ENCODE assay signal across 16 cellular contexts in genomic region chr17:8237886-8238285, GRCh38. TPM values are rescaled to one million over a fixed set of nuclear protein-coding genes. Genes with fewer than 3 reads are reported as not detected.
DNase-seq lines count a peak whose midpoint lies in the region; ATAC-seq, FAIRE-seq and TF ChIP-seq lines count a peak whose summit lies in the region.
"Had no signal": no experiment of that assay in that cellular context is flagged by ENCODE, and none has a peak within 500 bp of the region (broad histone marks: within the 10 kb centered on the region; RNA-seq: fewer than 3 reads in every experiment).

No MANE protein-coding gene starts in this region.

- BruUV-seq in mammary epithelial cell (replicated peaks; lab: Mats Ljungman, UMichigan) = no TSS peak

- H4K20me1 ChIP-seq in mammary epithelial cell (ENCODE audit: insufficient read depth, low read length) = no peaks in the 10 kb centered on the region
- H4K20me1 ChIP-seq in Loucy (ENCODE audit: insufficient read depth, low read length, poor library complexity, severe bottlenecking) = peaks cover 2% of the 10 kb centered on the region

- no peaks in the 10 kb centered on the region for H3K36me3 ChIP-seq in breast epithelium
- peaks cover 8% of the 10 kb centered on the region for H3K36me3 ChIP-seq in mammary epithelial cell (ENCODE audit: insufficient read depth, low read length)
- peaks cover 63% of the 10 kb centered on the region; the same call in 1 of the 2 replicates for H3K36me3 ChIP-seq in Loucy (ENCODE audit: insufficient read depth, low read length)
- peaks cover 28 to 33% of the 10 kb centered on the region in 2 donors for H3K36me3 ChIP-seq in kidney (ENCODE audit: control insufficient read depth in 1 of 2, insufficient read depth in 2 of 2, low read length in 2 of 2)
- H3K36me3 ChIP-seq in aorta (ENCODE audit: control insufficient read depth in 1 of 2, insufficient read depth in 2 of 2, low read length in 1 of 2) = peaks cover 4 to 14% of the 10 kb centered on the region in 2 donors

- H3K36me3 Mint-ChIP-seq in glutamatergic neuron (ENCODE audit: unreplicated experiment) = peaks cover 8% of the 10 kb centered on the region
- H3K36me3 Mint-ChIP-seq in stimulated activated memory B cell treated with anti-CD40 and anti-IgM and Interleukin-4, amounts not matched to agents 10 μg/mL and 1 μg/mL and 100 μg/mL, for 72 hours = peaks cover 61% of the 10 kb centered on the region

- H3K4me1 Mint-ChIP-seq in glutamatergic neuron (ENCODE audit: low read depth, unreplicated experiment) = no peaks in the 10 kb centered on the region
- peaks cover 18% of the 10 kb centered on the region for H3K4me1 Mint-ChIP-seq in stimulated activated memory B cell treated with anti-CD40 and anti-IgM and Interleukin-4, amounts not matched to agents 10 μg/mL and 1 μg/mL and 100 μg/mL, for 72 hours

- intact Hi-C loops in breast epithelium (cut with DNase I; ENCODE audit: low total_unique reads) = no loop called here
- intact Hi-C loops in mammary epithelial cell (cut with micrococcal nuclease) = no loop called here
- intact Hi-C loops in kidney (cut with DNase I) = no loop called here
- intact Hi-C loops in aorta (cut with DNase I) = no loop called here

- peaks cover 3% of the 10 kb centered on the region for H3K27me3 Mint-ChIP-seq in glutamatergic neuron (ENCODE audit: unreplicated experiment)
- no peaks in the 10 kb centered on the region for H3K27me3 Mint-ChIP-seq in stimulated activated memory B cell treated with anti-CD40 and anti-IgM and Interleukin-4, amounts not matched to agents 10 μg/mL and 1 μg/mL and 100 μg/mL, for 72 hours
- H3K27me3 Mint-ChIP-seq: CD4-positive, CD25-positive, alpha-beta regulatory T cell had no signal

- in situ Hi-C loops in mammary epithelial cell (cut with MboI; ENCODE audit: low sequenced_read_pairs in 2 of 2) = no loop called here

- H3K9me3 ChIP-seq in breast epithelium (no peaks in the 10 kb centered on the region), mammary epithelial cell (replicated peaks; ENCODE audit: insufficient read depth, low read length) (no peaks in the 10 kb centered on the region), Loucy (ENCODE audit: insufficient read depth, low read depth, low read length) (no peaks in the 10 kb centered on the region), kidney (ENCODE audit: control insufficient read depth in 1 of 2, low read length in 2 of 2) (no peaks in the 10 kb centered on the region), aorta (ENCODE audit: control insufficient read depth, low read length) (no peaks in the 10 kb centered on the region)
- H3K9me3 ChIP-seq: HAP-1 had no signal

- no peak overlapping the region for H3K27ac Mint-ChIP-seq in glutamatergic neuron (ENCODE audit: unreplicated experiment)
- H3K27ac Mint-ChIP-seq in stimulated activated memory B cell treated with anti-CD40 and anti-IgM and Interleukin-4, amounts not matched to agents 10 μg/mL and 1 μg/mL and 100 μg/mL, for 72 hours = no peak overlapping the region

- ATAC-seq in aorta (ENCODE audit: low FRiP score) = no peak
- no peak for ATAC-seq in stimulated activated memory B cell treated with anti-CD40 and anti-IgM and Interleukin-4, amounts not matched to agents 10 μg/mL and 1 μg/mL and 100 μg/mL, for 72 hours
- ATAC-seq: Panc1 had no signal

- H3K4me2 ChIP-seq in mammary epithelial cell (ENCODE audit: insufficient read depth, low read depth, low read length) = no peak overlapping the region
- no peak overlapping the region for H3K4me2 ChIP-seq in Loucy (ENCODE audit: low read depth, low read length, poor library complexity, severe bottlenecking)

- DNase-seq in breast epithelium (ENCODE audit: low spot score in 2 of 2) (no peak), mammary epithelial cell (no peak), kidney (peak; percentile 51), glutamatergic neuron (no peak), aorta (no peak)
- DNase-seq: CD4-positive, CD25-positive, alpha-beta regulatory T cell; DMS79 treated with DMSO at 0.1 percent for 48 hours; IMR-90; Karpas-422; NCI-H1105; NCI-H1694; NCI-H524 treated with DMSO at 0.1 percent for 48 hours had no signal

- no peak for TF ChIP-seq CTCF in breast epithelium (IDR thresholded peaks at IDR 0.05)
- TF ChIP-seq CTCF in mammary epithelial cell (conservative IDR thresholded peaks at IDR 0.05 in 1 of 2, IDR thresholded peaks at IDR 0.05 in 1 of 2; ENCODE audit: extremely low read depth in 1 of 2, insufficient read depth in 1 of 2, low read depth in 1 of 2, low read length in 2 of 2) = no peak
- TF ChIP-seq CTCF in Loucy (conservative IDR thresholded peaks at IDR 0.05; ENCODE audit: low read length) = peak; percentile 40
- TF ChIP-seq CTCF in kidney (IDR thresholded peaks at IDR 0.05; ENCODE audit: borderline replicate concordance, extremely low read depth, insufficient read depth) = no peak
- TF ChIP-seq CTCF in glutamatergic neuron (IDR thresholded peaks at IDR 0.05; ENCODE audit: partially characterized antibody, unreplicated experiment) = no peak

- H3K4me3 ChIP-seq in breast epithelium = no peak overlapping the region
- no peak overlapping the region for H3K4me3 ChIP-seq in mammary epithelial cell (replicated peaks in 1 of 3; ENCODE audit: insufficient read depth in 1 of 3, low read depth in 2 of 3, low read length in 3 of 3)
- no peak overlapping the region for H3K4me3 ChIP-seq in Loucy (ENCODE audit: low read length, poor library complexity, severe bottlenecking)
- H3K4me3 ChIP-seq in kidney (ENCODE audit: low read length in 2 of 2) = no peak overlapping the region
- no peak overlapping the region for H3K4me3 ChIP-seq in aorta (ENCODE audit: low read length in 2 of 2)
- H3K4me3 ChIP-seq: HAP-1 had no signal

- H2AFZ ChIP-seq in mammary epithelial cell (ENCODE audit: low read depth, low read length) (no peak overlapping the region), Loucy (ENCODE audit: low read length) (no peak overlapping the region)

- H3K27ac ChIP-seq in breast epithelium = peak overlapping the region; percentile 36 to 63
- no peak overlapping the region for H3K27ac ChIP-seq in mammary epithelial cell (ENCODE audit: insufficient read depth, low read depth, low read length)
- H3K27ac ChIP-seq in kidney (ENCODE audit: low read depth in 2 of 2, low read length in 2 of 2) = no peak overlapping the region
- H3K27ac ChIP-seq in aorta (ENCODE audit: low read depth in 1 of 2, low read length in 2 of 2) = no peak overlapping the region

- dilution Hi-C loops in mammary epithelial cell (cut with HindIII; ENCODE audit: low sequenced_read_pairs) = loop anchor here (5.0 to 10.0 kb wide), 3 partner anchors 51 to 303 kb away; partner anchors contain the start of genes CNTROB, HES7 and TRAPPC1

- CTCF ChIA-PET in mammary epithelial cell (lab: Charles Lee; ENCODE audit: low non-redundant PET) = no interaction called here

- 83% methylated on average over 4 of the region's 4 CpGs for WGBS in mammary epithelial cell (ENCODE audit: low coverage, missing lambda C conversion rate)
- WGBS in aorta, 2 donors = 84 to 85% methylated on average over 4 of the region's 4 CpGs

- H3K9ac ChIP-seq in mammary epithelial cell (ENCODE audit: insufficient read depth, low read length) (no peak overlapping the region), Loucy (ENCODE audit: low read depth, low read length, poor library complexity, severe bottlenecking) (no peak overlapping the region), kidney (ENCODE audit: low read length in 2 of 2) (no peak overlapping the region)

- no peaks in the 10 kb centered on the region for H3K27me3 ChIP-seq in breast epithelium
- no peaks in the 10 kb centered on the region for H3K27me3 ChIP-seq in mammary epithelial cell (ENCODE audit: insufficient read depth, low read length)
- H3K27me3 ChIP-seq in Loucy (ENCODE audit: insufficient read depth, low read length, poor library complexity, severe bottlenecking) = no peaks in the 10 kb centered on the region
- no peaks in the 10 kb centered on the region for H3K27me3 ChIP-seq in aorta (ENCODE audit: control insufficient read depth in 1 of 2, insufficient read depth in 2 of 2, low read length in 1 of 2)

- H3K4me1 ChIP-seq in breast epithelium (no peaks in the 10 kb centered on the region), mammary epithelial cell (ENCODE audit: insufficient read depth, low read length) (no peaks in the 10 kb centered on the region), Loucy (ENCODE audit: insufficient read depth, low read length, poor library complexity, severe bottlenecking) (no peaks in the 10 kb centered on the region), kidney (ENCODE audit: control insufficient read depth in 1 of 2, insufficient read depth in 1 of 2, low read depth in 1 of 2, low read length in 2 of 2) (no peaks in the 10 kb centered on the region), aorta (ENCODE audit: control insufficient read depth in 1 of 2, insufficient read depth in 2 of 2, low read length in 2 of 2) (no peaks in the 10 kb centered on the region)
- H3K4me1 ChIP-seq: HAP-1 had no signal

- TF ChIP-seq POLR2A in breast epithelium (IDR thresholded peaks at IDR 0.05) = no peak

- H3K4me3 Mint-ChIP-seq in glutamatergic neuron (ENCODE audit: unreplicated experiment) = no peak overlapping the region
- no peak overlapping the region for H3K4me3 Mint-ChIP-seq in stimulated activated memory B cell treated with anti-CD40 and anti-IgM and Interleukin-4, amounts not matched to agents 10 μg/mL and 1 μg/mL and 100 μg/mL, for 72 hours

- H3K9me3 Mint-ChIP-seq in glutamatergic neuron (ENCODE audit: unreplicated experiment) = peaks cover 3% of the 10 kb centered on the region
- no peaks in the 10 kb centered on the region for H3K9me3 Mint-ChIP-seq in stimulated activated memory B cell treated with anti-CD40 and anti-IgM and Interleukin-4, amounts not matched to agents 10 μg/mL and 1 μg/mL and 100 μg/mL, for 72 hours
- H3K9me3 Mint-ChIP-seq: CD4-positive, CD25-positive, alpha-beta regulatory T cell had no signal

- no peaks in the 10 kb centered on the region for H3K9me2 ChIP-seq in Loucy (replicated peaks; ENCODE audit: low read depth, low read length)

- H3K79me2 ChIP-seq in mammary epithelial cell (ENCODE audit: insufficient read depth, low read length) = peaks cover 3% of the 10 kb centered on the region
- peaks cover 11% of the 10 kb centered on the region; the same call in 1 of the 2 replicates for H3K79me2 ChIP-seq in Loucy (ENCODE audit: insufficient read depth, low read length)

- FAIRE-seq in kidney (lab: Jason Lieb, UNC) = no peak

- no peaks in the 10 kb centered on the region for H3F3A ChIP-seq in Loucy (ENCODE audit: low read depth)

RNA-seq across cellular contexts. Expression of gene CTC1, which starts 10.0 kb away (rescaled TPM):
- 10 to 100 TPM; 12.8 to 35.7 (median 32.1) TPM for total RNA-seq in breast epithelium
- 10 to 100 TPM in 1 of 2 donors, 1 to 10 TPM in 1; 6.8 to 24.6 TPM for total RNA-seq in mammary epithelial cell
- 11.0 TPM for polyA plus RNA-seq in mammary epithelial cell
- polyA minus RNA-seq in mammary epithelial cell = 42.8 TPM
- total RNA-seq in kidney = 57.2 TPM
- 12.2 TPM for polyA plus RNA-seq in kidney (ENCODE audit: insufficient read depth, low read depth, low replicate concordance)
- total RNA-seq in glutamatergic neuron (ENCODE audit: unreplicated experiment) = 85.3 TPM
- total RNA-seq in aorta = 10 to 100 TPM; 43.3 to 59.2 TPM
- polyA plus RNA-seq in aorta = 10 to 100 TPM in 1 of 2 donors, 1 to 10 TPM in 1; 4.6 to 36.4 TPM

RNA-seq across cellular contexts. Expression of gene PFAS, which starts 11.2 kb away (rescaled TPM):
- total RNA-seq in breast epithelium (10 to 100 TPM; 10.2 to 23.6 (median 18.7) TPM), mammary epithelial cell (10 to 100 TPM in 1 of 2 donors, 1 to 10 TPM in 1; 8.5 to 31.2 TPM), kidney (49.5 TPM), glutamatergic neuron (ENCODE audit: unreplicated experiment) (74.6 TPM), aorta (10 to 100 TPM; 21.3 to 25.4 TPM)
- polyA plus RNA-seq in mammary epithelial cell (12.3 TPM), kidney (ENCODE audit: insufficient read depth, low read depth, low replicate concordance) (7.6 TPM), aorta (1 to 10 TPM; 1.4 to 8.3 TPM)
- 76.1 TPM for polyA minus RNA-seq in mammary epithelial cell

RNA-seq across cellular contexts. Expression of gene AURKB, which starts 27.5 kb away (rescaled TPM):
- total RNA-seq in breast epithelium (1 to 10 TPM in 2 of 3 donors, under 1 TPM in 1; 0.44 to 3.8 (median 1.6) TPM), mammary epithelial cell (10 to 100 TPM in 1 of 2 donors, 1 to 10 TPM in 1; 1.8 to 59.3 TPM), kidney (2.8 TPM), glutamatergic neuron (ENCODE audit: unreplicated experiment) (17.3 TPM), aorta (1 to 10 TPM in 1 of 2 donors, under 1 TPM in 1; 0.81 to 3.1 TPM)
- polyA plus RNA-seq in mammary epithelial cell (62.1 TPM), kidney (ENCODE audit: insufficient read depth, low read depth, low replicate concordance) (0.43 TPM), aorta (not detected)
- polyA minus RNA-seq in mammary epithelial cell = 99.5 TPM

RNA-seq across cellular contexts. Expression of gene BORCS6, which starts 47.9 kb away (rescaled TPM):
- total RNA-seq in breast epithelium = 10 to 100 TPM in 2 of 3 donors, 1 to 10 TPM in 1; 8.5 to 11.5 (median 10.8) TPM
- total RNA-seq in mammary epithelial cell = 1 to 10 TPM; 4.9 to 8.8 TPM
- polyA plus RNA-seq in mammary epithelial cell = 6.5 TPM
- polyA minus RNA-seq in mammary epithelial cell = 3.9 TPM
- 8.6 TPM for total RNA-seq in kidney
- polyA plus RNA-seq in kidney (ENCODE audit: insufficient read depth, low read depth, low replicate concordance) = 15.4 TPM
- total RNA-seq in glutamatergic neuron (ENCODE audit: unreplicated experiment) = 14.2 TPM
- total RNA-seq in aorta = 1 to 10 TPM; 5.2 to 8.0 TPM
- 1 to 10 TPM; 6.4 to 9.4 TPM for polyA plus RNA-seq in aorta

RNA-seq across cellular contexts. Expression of gene RANGRF, which starts 50.6 kb away (rescaled TPM):
- total RNA-seq in breast epithelium = 10 to 100 TPM; 22.1 to 25.2 (median 23.1) TPM
- 10 to 100 TPM; 11.3 to 25.4 TPM for total RNA-seq in mammary epithelial cell
- 35.5 TPM for polyA plus RNA-seq in mammary epithelial cell
- polyA minus RNA-seq in mammary epithelial cell = 14.8 TPM
- 20.1 TPM for total RNA-seq in kidney
- polyA plus RNA-seq in kidney (ENCODE audit: insufficient read depth, low read depth, low replicate concordance) = 91.8 TPM
- total RNA-seq in glutamatergic neuron (ENCODE audit: unreplicated experiment) = 29.5 TPM
- 10 to 100 TPM; 20.3 to 21.7 TPM for total RNA-seq in aorta
- polyA plus RNA-seq in aorta = 10 to 100 TPM; 28.7 to 53.7 TPM

Comparison
In these comparisons a context has a peak if more than half of its experiments do, and no peak if none do; other contexts are left out.
1. H3K27ac ChIP-seq: peak in breast epithelium (2 of 2); none in mammary epithelial cell (single experiment), kidney (0 of 2) and aorta (0 of 2).